16 cellular contexts compared by ENCODE assay signal in genomic region chr2:234142530-234142929, GRCh38.
DNase-seq lines count a peak whose midpoint lies in the region; ATAC-seq and TF ChIP-seq lines count a peak whose summit lies in the region.
"Had no signal": no experiment of that assay in that cellular context is flagged by ENCODE, and none has a peak within 500 bp of the region (broad histone marks: within the 10 kb centered on the region; RNA-seq: fewer than 3 reads in every experiment).

No MANE protein-coding gene starts in this region.

- CTCF ChIA-PET in PC-3 (lab: Charles Lee) (no interaction called here), A673 (lab: Charles Lee) (no interaction called here)

- H2AFZ ChIP-seq in PC-3 (ENCODE audit: low read length), result no peak overlapping the region
- H2AFZ ChIP-seq: GM23338 had no signal

- no peak for TF ChIP-seq CTCF in PC-3 (conservative IDR thresholded peaks at IDR 0.05; ENCODE audit: low read depth, low read length)
- no peak for TF ChIP-seq CTCF in left lung (IDR thresholded peaks at IDR 0.05)
- TF ChIP-seq CTCF in A673 (conservative IDR thresholded peaks at IDR 0.05; ENCODE audit: low read depth, low read length), result no peak

- H3K9ac ChIP-seq in PC-3 (ENCODE audit: low read length), result no peak overlapping the region

- H3K4me1 ChIP-seq in PC-3 (ENCODE audit: insufficient read depth, low read length) (peaks cover 19% of the 10 kb centered on the region), left lung (no peaks in the 10 kb centered on the region), A673 (ENCODE audit: insufficient read depth, low read length, poor library complexity, severe bottlenecking) (no peaks in the 10 kb centered on the region)

- H3K27ac ChIP-seq in PC-3 (ENCODE audit: low read length) (no peak overlapping the region), left lung (no peak overlapping the region), A673 (ENCODE audit: low read depth, low read length, poor library complexity, severe bottlenecking) (no peak overlapping the region)

- H4K20me1 ChIP-seq in PC-3 (ENCODE audit: low read length), result no peaks in the 10 kb centered on the region

- POLR2A ChIA-PET in PC-3 (lab: Charles Lee; ENCODE audit: unreplicated experiment), result no interaction called here
- POLR2A ChIA-PET in A673 (lab: Charles Lee; ENCODE audit: low non-redundant PET), result no interaction called here

- no peaks in the 10 kb centered on the region for H3K27me3 ChIP-seq in PC-3 (ENCODE audit: low read length)
- no peaks in the 10 kb centered on the region for H3K27me3 ChIP-seq in left lung
- no peaks in the 10 kb centered on the region for H3K27me3 ChIP-seq in A673 (replicated peaks; ENCODE audit: insufficient read depth, low read depth, low read length, poor library complexity)

- ATAC-seq in PC-3, result no peak
- peak; percentile 64 for ATAC-seq in left lung
- no peak for ATAC-seq in GM19324 (IDR thresholded peaks at IDR 0.05; ENCODE audit: low FRiP score, unreplicated experiment)
- ATAC-seq in HG03378 (IDR thresholded peaks at IDR 0.05; ENCODE audit: unreplicated experiment), result no peak
- ATAC-seq in activated CD4-positive, CD25-positive, alpha-beta regulatory T cell treated with anti-CD3 and anti-CD28 coated beads, Interleukin-2, amount 50 U/mL, for 24 hours, result no peak
- ATAC-seq: GM23338, K562 had no signal

- no peaks in the 10 kb centered on the region for H3K79me2 ChIP-seq in PC-3 (ENCODE audit: low read length)

- H3F3A ChIP-seq in PC-3 (ENCODE audit: low read length, unreplicated experiment), result no peaks in the 10 kb centered on the region

- DNase-seq in EL (peak; percentile 23), PC-3 (peak; percentile 13), left lung (no peak), A673 (ENCODE audit: low spot score) (no peak)
- DNase-seq: C1 segment of cervical spinal cord, DMS153, GDM1, MM.1S, NCI-H1417 treated with DMSO at 0.1 percent for 48 hours, NCI-H2029, NCI-H510A had no signal

- H3K9me3 ChIP-seq in PC-3 (ENCODE audit: low read length) (no peaks in the 10 kb centered on the region), left lung (no peaks in the 10 kb centered on the region), A673 (ENCODE audit: low read depth, low read length, poor library complexity, severe bottlenecking) (no peaks in the 10 kb centered on the region)

- BruUV-seq in PC-3 (replicated peaks; lab: Mats Ljungman, UMichigan) (no TSS peak), A673 (replicated peaks; lab: Mats Ljungman, UMichigan) (no TSS peak)

- H3K36me3 ChIP-seq in PC-3 (ENCODE audit: low read depth, low read length), result no peaks in the 10 kb centered on the region
- H3K36me3 ChIP-seq in left lung, result no peaks in the 10 kb centered on the region
- no peaks in the 10 kb centered on the region for H3K36me3 ChIP-seq in A673 (ENCODE audit: insufficient read depth, low read length, poor library complexity, severe bottlenecking)

- no peak overlapping the region for H3K4me3 ChIP-seq in PC-3 (ENCODE audit: low read length)
- H3K4me3 ChIP-seq in left lung, result no peak overlapping the region
- H3K4me3 ChIP-seq in A673 (ENCODE audit: low read depth, low read length, poor library complexity, severe bottlenecking), result no peak overlapping the region
- H3K4me3 ChIP-seq: GM23338, K562 had no signal

- H3K4me2 ChIP-seq in PC-3 (ENCODE audit: low read length), result no peak overlapping the region
- H3K4me2 ChIP-seq: GM23338 had no signal

- no peaks in the 10 kb centered on the region for H3K9me2 ChIP-seq in PC-3 (replicated peaks; ENCODE audit: low read length)

- intact Hi-C loops in PC-3 (cut with micrococcal nuclease) (no loop called here), left lung (cut with DNase I) (no loop called here), A673 (cut with micrococcal nuclease; ENCODE audit: unreplicated experiment) (no loop called here)

Comparison
In these comparisons a context has a peak if more than half of its experiments do, and no peak if none do; other contexts are left out.
1. DNase-seq: peak in EL (single experiment) and PC-3 (single experiment); none in left lung (0 of 2) and A673 (single experiment).